In genomic region chr2:11146076-11146475, GRCh38 we compare ENCODE assay signal across 2 cellular contexts.
TF ChIP-seq lines count a peak whose summit lies in the region.

No MANE protein-coding gene starts in this region.

TF ChIP-seq in A549, 52 proteins besides CTCF, POLR2A, EP300 and RAD21:
- TF ChIP-seq ZFP36 (IDR thresholded peaks at IDR 0.05; ENCODE audit: borderline replicate concordance, partially characterized antibody) (peak; percentile 48), CHD2 (IDR thresholded peaks at IDR 0.05; ENCODE audit: low read length, partially characterized antibody) (no peak)

TF ChIP-seq in K562, 482 proteins besides CTCF, POLR2A, EP300 and RAD21:
- TF ChIP-seq RBFOX2 (IDR thresholded peaks at IDR 0.05; ENCODE audit: low read depth, low read length) (no peak), ZFP36 (IDR thresholded peaks at IDR 0.05; ENCODE audit: low read depth, low read length, partially characterized antibody) (peak; percentile 42), FOXK2 (conservative IDR thresholded peaks at IDR 0.05 in 1 of 2, IDR thresholded peaks at IDR 0.05 in 1 of 2; ENCODE audit: low read depth in 2 of 2) (no peak), MYNN (IDR thresholded peaks at IDR 0.05) (no peak), MYNN (CRISPR knock-in tag; IDR thresholded peaks at IDR 0.05) (no peak), TEAD1 (CRISPR knock-in tag; IDR thresholded peaks at IDR 0.05) (no peak), MEIS2 (IDR thresholded peaks at IDR 0.05; ENCODE audit: partially characterized antibody) (no peak), IFI16 (CRISPR knock-in tag; IDR thresholded peaks at IDR 0.05) (no peak), HNRNPK (IDR thresholded peaks at IDR 0.05; ENCODE audit: low read depth, low read length, poor library complexity, severe bottlenecking) (no peak), ETS1 (conservative IDR thresholded peaks at IDR 0.05; ENCODE audit: control insufficient read depth, low read depth, low read length) (no peak), SPI1 (IDR thresholded peaks at IDR 0.05; ENCODE audit: borderline replicate concordance, low read depth, low read length) (no peak), RBM25 (IDR thresholded peaks at IDR 0.05; ENCODE audit: low read depth, low read length, severe bottlenecking) (peak; percentile 79), JUND (IDR thresholded peaks at IDR 0.05; ENCODE audit: borderline replicate concordance, low read depth, low read length) (no peak), JUND (tag; IDR thresholded peaks at IDR 0.05; ENCODE audit: borderline replicate concordance, low read depth, low read length) (no peak)
